24 cellular contexts compared by ENCODE assay signal in the genomic region with DNA sequence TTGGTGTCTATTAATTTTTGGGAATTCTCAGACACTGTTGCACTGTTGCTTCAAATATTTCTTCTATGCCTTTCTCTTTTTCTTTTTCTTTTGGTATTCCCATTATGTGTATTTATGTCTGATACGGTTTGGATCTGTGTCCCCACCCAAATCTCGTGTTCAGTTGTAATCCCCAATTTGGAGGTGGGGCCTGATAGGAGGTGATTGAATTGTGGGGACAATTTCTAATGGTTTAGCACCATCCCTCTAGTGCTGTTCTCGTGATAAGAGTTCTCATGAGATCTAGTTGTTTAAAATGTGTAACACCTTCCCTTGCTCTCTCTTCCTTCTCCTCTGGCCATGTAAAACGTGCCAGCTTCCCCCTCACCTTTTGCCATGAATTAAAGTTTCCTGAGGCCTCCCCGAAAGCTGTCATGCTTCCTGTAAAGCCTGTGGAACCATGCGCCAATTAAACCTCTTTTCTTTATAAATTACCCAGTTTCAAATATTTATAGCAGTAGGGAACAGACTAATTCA.
"Had no signal": no experiment of that assay in that cellular context is flagged by ENCODE, and none has a peak within 500 bp of the region (broad histone marks: within the 10 kb centered on the region; RNA-seq: fewer than 3 reads in every experiment).

No MANE protein-coding gene starts in this region.

- H3K4me3 ChIP-seq: MG63 had no signal

- H3K4me2 ChIP-seq: SK-N-SH had no signal

- FAIRE-seq: HTR-8/SVneo, RCC 7860 had no signal

- DNase-seq: Karpas-422, KG1, MG63, NCI-H1092, NCI-H1105 treated with DMSO at 0.1 percent for 48 hours, NCI-H1436, NCI-H187, NCI-H2029, NCI-H2081 treated with DMSO at 0.1 percent for 48 hours, NCI-H2171, NCI-H226, NCI-H446, NCI-H510A, NCI-H524 treated with DMSO at 0.1 percent for 48 hours, NCI-H69, NCI-H774, Right ventricle myocardium superior, RPMI8226, SIG-M5, SK-N-SH, SW 1271 had no signal

- H3K27ac ChIP-seq: HL-60 had no signal

- H3K9me3 ChIP-seq: SK-N-SH had no signal

- H3K9ac ChIP-seq: SK-N-SH had no signal

- H3K27me3 ChIP-seq: MG63 had no signal
